Comparison of ENCODE assay signal across 28 cellular contexts in the genomic region with DNA sequence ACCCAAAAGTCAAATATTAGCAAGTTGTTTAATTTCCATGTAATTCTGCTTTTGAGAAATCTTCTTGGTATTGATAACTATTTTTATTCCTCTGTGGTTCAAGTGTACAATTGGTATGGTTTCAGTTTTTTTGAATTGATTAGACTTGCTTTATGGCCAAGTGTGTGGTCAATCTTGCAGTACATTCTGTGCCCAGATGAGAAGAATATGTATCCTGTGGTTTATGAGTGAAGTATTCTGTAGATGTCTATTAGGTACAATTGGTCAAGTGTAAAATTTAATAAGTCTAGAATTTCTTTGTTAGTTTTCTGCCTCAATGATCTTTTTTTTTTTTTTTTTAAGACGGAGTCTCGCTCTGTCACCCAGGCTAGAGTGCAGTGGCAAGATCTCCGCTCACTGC. TPM values are rescaled to one million over a fixed set of nuclear protein-coding genes. Genes with fewer than 3 reads are reported as not detected.
"Had no signal": no experiment of that assay in that cellular context is flagged by ENCODE, and none has a peak within 500 bp of the region (broad histone marks: within the 10 kb centered on the region; RNA-seq: fewer than 3 reads in every experiment).

No MANE protein-coding gene starts in this region.

- H3K4me1 ChIP-seq: breast epithelium, colonic mucosa, SJCRH30 had no signal

- H3K4me2 ChIP-seq: SK-N-SH had no signal

- DNase-seq: activated CD4-positive, alpha-beta memory T cell treated with anti-CD3 and anti-CD28 coated beads, Interleukin-2, amount 10 ng/mL, durations not matched to agents 7 days and 5 days; activated CD4-positive, alpha-beta T cell treated with anti-CD3 and anti-CD28 coated beads for 36 hours; activated CD4-positive, alpha-beta T cell treated with anti-CD3 and anti-CD28 coated beads, Interleukin-2, amount 50 U/mL, for 1 hour; activated naive CD4-positive, alpha-beta T cell; activated T-cell treated with anti-CD3 and anti-CD28 coated beads for 4 hours; activated T-cell treated with anti-CD3 and anti-CD28 coated beads, Interleukin-2, amount 50 U/mL, for 48 hours; aorta; caudate nucleus; colonic mucosa; dermis blood vessel endothelial cell; NCI-H1105; NCI-H1436; NCI-H1694 treated with DMSO at 0.1 percent for 48 hours; NCI-H2029 treated with DMSO at 0.1 percent for 48 hours; NCI-H345; NCI-H510A; NCI-H526 treated with DMSO at 0.1 percent for 48 hours; NCI-H82; RPMI8226; SJCRH30; SK-N-SH; T-helper 1 cell had no signal

- H3K9ac ChIP-seq: SK-N-SH had no signal

- ATAC-seq: activated CD4-positive, alpha-beta T cell treated with anti-CD3 and anti-CD28 coated beads for 36 hours; Right ventricle myocardium inferior had no signal

- H3K27me3 ChIP-seq: breast epithelium, colonic mucosa, SJCRH30 had no signal

- H3K9me3 ChIP-seq: colonic mucosa, SJCRH30, SK-N-SH had no signal

- H3K36me3 ChIP-seq: breast epithelium, colonic mucosa, SJCRH30 had no signal

- H3K27ac ChIP-seq: breast epithelium, colonic mucosa, SJCRH30, VCaP had no signal

- H3K4me3 ChIP-seq: breast epithelium, colonic mucosa, SJCRH30 had no signal

RNA-seq across cellular contexts. Expression of gene C7orf33, which starts 36.6 kb away (rescaled TPM):
- total RNA-seq: activated CD4-positive, alpha-beta memory T cell treated with anti-CD3 and anti-CD28 coated beads, Interleukin-2, amount 10 ng/mL, durations not matched to agents 7 days and 5 days; activated CD4-positive, alpha-beta T cell treated with anti-CD3 and anti-CD28 coated beads for 36 hours; activated CD8-positive, alpha-beta memory T cell treated with anti-CD3 and anti-CD28 coated beads for 36 hours; aorta; breast epithelium; colonic mucosa; dermis blood vessel endothelial cell; OCI-LY7; Right ventricle myocardium inferior; T-helper 2 cell treated with Interferon-gamma antibody and Interleukin-4, amounts not matched to agents 100 ng/mL and 5 ng/mL, for 36 hours had no signal
- polyA plus RNA-seq: aorta, SK-N-SH had no signal
